ENCODE assay signal across 8 cellular contexts in genomic region chr4:2413821-2414610, GRCh38. TPM values are rescaled to one million over a fixed set of nuclear protein-coding genes. Genes with fewer than 3 reads are reported as not detected.
DNase-seq lines count a peak whose midpoint lies in the region; ATAC-seq and TF ChIP-seq lines count a peak whose summit lies in the region.

No MANE protein-coding gene starts in this region.

- H3K27me3 Mint-ChIP-seq in activated naive CD4-positive, alpha-beta T cell treated with anti-CD3 and anti-CD28 coated beads, Interleukin-2, amount 50 U/mL, for 24 hours = peaks cover 3% of the 10 kb centered on the region

- ATAC-seq in right cardiac atrium = no peak
- ATAC-seq in left lung = no peak
- no peak for ATAC-seq in upper lobe of right lung
- ATAC-seq in HG03442 (IDR thresholded peaks at IDR 0.05; ENCODE audit: unreplicated experiment) = no peak
- ATAC-seq in GM19463 (IDR thresholded peaks at IDR 0.05; ENCODE audit: unreplicated experiment) = no peak

- peak overlapping the region; percentile 93 for H3K27ac Mint-ChIP-seq in activated naive CD4-positive, alpha-beta T cell treated with anti-CD3 and anti-CD28 coated beads, Interleukin-2, amount 50 U/mL, for 24 hours

- peaks cover 57% of the 10 kb centered on the region for H3K4me1 Mint-ChIP-seq in activated naive CD4-positive, alpha-beta T cell treated with anti-CD3 and anti-CD28 coated beads, Interleukin-2, amount 50 U/mL, for 24 hours

- H3K4me3 Mint-ChIP-seq in activated naive CD4-positive, alpha-beta T cell treated with anti-CD3 and anti-CD28 coated beads, Interleukin-2, amount 50 U/mL, for 24 hours = peak overlapping the region; percentile 78

- DNase-seq in right cardiac atrium (no peak), cardiac septum (ENCODE audit: low spot score) (no peak), left lung (peak in 1 of 2 donors; percentile 64), upper lobe of right lung (peak; percentile 65), Kasumi-1 (lab: John Stamatoyannopoulos, UW) (no peak)

- no peak for TF ChIP-seq CTCF in left lung (IDR thresholded peaks at IDR 0.05)
- no peak for TF ChIP-seq CTCF in upper lobe of right lung (IDR thresholded peaks at IDR 0.05)

- no peaks in the 10 kb centered on the region for H3K9me3 Mint-ChIP-seq in activated naive CD4-positive, alpha-beta T cell treated with anti-CD3 and anti-CD28 coated beads, Interleukin-2, amount 50 U/mL, for 24 hours

- H3K27me3 ChIP-seq in right cardiac atrium (ENCODE audit: control insufficient read depth, insufficient read depth) (no peaks in the 10 kb centered on the region), left lung (peaks cover 8 to 34% of the 10 kb centered on the region in 2 donors), upper lobe of right lung (no peaks in the 10 kb centered on the region)

- no peaks in the 10 kb centered on the region for H3K36me3 Mint-ChIP-seq in activated naive CD4-positive, alpha-beta T cell treated with anti-CD3 and anti-CD28 coated beads, Interleukin-2, amount 50 U/mL, for 24 hours

- intact Hi-C loops in right cardiac atrium (cut with DNase I) = loop anchor here in 2 of 4 donors (10.0 kb wide), 1 partner anchor 159 kb away; no protein-coding TSS in a partner anchor
- intact Hi-C loops in cardiac septum (cut with DNase I) = loop anchor here (2.0 to 5.0 kb wide), 2 partner anchors 62 to 147 kb away; no protein-coding TSS in a partner anchor
- intact Hi-C loops in left lung (cut with DNase I) = no loop called here
- intact Hi-C loops in upper lobe of right lung (cut with DNase I) = no loop called here

- no peak overlapping the region for H3K4me3 ChIP-seq in right cardiac atrium (ENCODE audit: low read length)
- no peak overlapping the region for H3K4me3 ChIP-seq in left lung
- H3K4me3 ChIP-seq in upper lobe of right lung = peak overlapping the region; percentile 35

- no peaks in the 10 kb centered on the region for H3K9me3 ChIP-seq in right cardiac atrium (ENCODE audit: control insufficient read depth, low read length)
- no peaks in the 10 kb centered on the region for H3K9me3 ChIP-seq in left lung
- no peaks in the 10 kb centered on the region for H3K9me3 ChIP-seq in upper lobe of right lung

- H3K27ac ChIP-seq in right cardiac atrium (ENCODE audit: low read length) (peak overlapping the region; percentile 3), left lung (peak overlapping the region; percentile 67 to 83), upper lobe of right lung (peak overlapping the region; percentile 70)

- WGBS in right cardiac atrium = 61% methylated on average over 14 of the region's 14 CpGs

- peaks cover 13% of the 10 kb centered on the region for H3K4me1 ChIP-seq in right cardiac atrium (ENCODE audit: control insufficient read depth, insufficient read depth, low read length)
- peaks cover 18 to 54% of the 10 kb centered on the region in 2 donors for H3K4me1 ChIP-seq in left lung
- H3K4me1 ChIP-seq in upper lobe of right lung = peaks cover 36% of the 10 kb centered on the region

- H3K36me3 ChIP-seq in left lung (no peaks in the 10 kb centered on the region), upper lobe of right lung (no peaks in the 10 kb centered on the region)

RNA-seq across cellular contexts. Expression of gene ZFYVE28, which starts 4.4 kb away (rescaled TPM):
- 1 to 10 TPM; 4.4 to 5.9 (median 5.5) TPM for total RNA-seq in right cardiac atrium
- 3.5 TPM for polyA plus RNA-seq in right cardiac atrium
- total RNA-seq in cardiac septum = 4.4 TPM
- total RNA-seq in left lung = 10 to 100 TPM; 12.0 to 12.4 TPM
- total RNA-seq in upper lobe of right lung = 16.6 TPM

RNA-seq across cellular contexts. Expression of gene CFAP99, which starts 4.7 kb away (rescaled TPM):
- total RNA-seq in right cardiac atrium (not detected), cardiac septum (not detected), left lung (1 to 10 TPM; 1.3 to 2.6 TPM), upper lobe of right lung (not detected)
- not detected for polyA plus RNA-seq in right cardiac atrium

RNA-seq across cellular contexts. Expression of gene RNF4, which starts 54.9 kb away (rescaled TPM):
- total RNA-seq in right cardiac atrium (10 to 100 TPM; 28.2 to 35.7 (median 32.1) TPM), cardiac septum (29.7 TPM), left lung (10 to 100 TPM; 42.2 to 46.2 TPM), upper lobe of right lung (41.0 TPM)
- polyA plus RNA-seq in right cardiac atrium = 16.3 TPM

Comparison
In these comparisons a context has a peak if more than half of its experiments do, and no peak if none do; other contexts are left out.
1. H3K27ac ChIP-seq: peak in every context shown above with its lines; median percentile 75 in left lung; 70 in upper lobe of right lung; 3 in right cardiac atrium.